Comparison of ENCODE assay signal across 25 cellular contexts in the genomic region with DNA sequence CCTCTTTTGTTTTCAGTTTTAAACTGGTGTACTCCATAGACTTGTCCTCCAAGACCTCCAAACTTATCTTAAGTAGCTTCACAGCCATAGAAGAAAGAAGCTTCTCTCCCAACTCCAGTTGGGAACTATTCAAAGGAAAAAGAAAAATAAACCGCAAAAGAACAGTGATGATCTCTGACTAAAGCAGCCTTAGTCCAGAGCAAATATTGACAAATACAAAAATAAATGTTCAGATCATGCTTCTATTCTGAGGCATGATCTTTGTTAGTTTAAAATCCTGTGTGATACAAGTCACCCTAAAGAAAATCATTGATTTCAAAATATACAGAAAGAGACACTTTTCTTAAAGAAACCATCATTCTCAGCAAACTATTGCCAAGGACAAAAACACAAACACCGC.
DNase-seq lines count a peak whose midpoint lies in the region; ATAC-seq, FAIRE-seq and TF ChIP-seq lines count a peak whose summit lies in the region.
"Had no signal": no experiment of that assay in that cellular context is flagged by ENCODE, and none has a peak within 500 bp of the region (broad histone marks: within the 10 kb centered on the region; RNA-seq: fewer than 3 reads in every experiment).

No MANE protein-coding gene starts in this region.

- DNase-seq in right lobe of liver (no peak), HepG2 (ENCODE audit: low spot score) (no peak), thoracic aorta (ENCODE audit: low spot score) (no peak), SHP77 treated with DMSO at 0.1 percent for 48 hours (lab: John Stamatoyannopoulos, UW) (no peak)
- DNase-seq: 8988T; ACHN; AML-193; BE2C; CD4-positive, alpha-beta T cell; CD8-positive, alpha-beta memory T cell; DMS 273 treated with DMSO at 0.1 percent for 48 hours; DND-41; GM23248; H7; HCEC 1CT had no signal

- H3K4me1 ChIP-seq in right lobe of liver, result no peaks in the 10 kb centered on the region
- H3K4me1 ChIP-seq in HepG2 (ENCODE audit: insufficient read depth, low read length), result no peaks in the 10 kb centered on the region
- peaks cover 3 to 19% of the 10 kb centered on the region in 2 donors for H3K4me1 ChIP-seq in thoracic aorta (ENCODE audit: control insufficient read depth in 1 of 2, low read depth in 2 of 2)
- H3K4me1 ChIP-seq: A549; BE2C; BLaER1 treated with 17β-estradiol and CSF1 and Interleukin-3, amounts not matched to agents 10 nM and 100 nM had no signal

- H2AFZ ChIP-seq in HepG2 (ENCODE audit: low read length), result no peak overlapping the region
- H2AFZ ChIP-seq: GM23248 had no signal

- no peaks in the 10 kb centered on the region for H4K20me1 ChIP-seq in HepG2 (ENCODE audit: insufficient read depth, low read length)
- H4K20me1 ChIP-seq: BLaER1 treated with 17β-estradiol and CSF1 and Interleukin-3, amounts not matched to agents 10 nM and 100 nM had no signal

- H3K27me3 ChIP-seq in right lobe of liver, result no peaks in the 10 kb centered on the region
- no peaks in the 10 kb centered on the region for H3K27me3 ChIP-seq in HepG2 (ENCODE audit: control insufficient read depth in 1 of 2, insufficient read depth in 2 of 2, low read length in 2 of 2)
- H3K27me3 ChIP-seq in thoracic aorta (replicated peaks; ENCODE audit: insufficient read depth), result no peaks in the 10 kb centered on the region
- H3K27me3 ChIP-seq: BE2C; BLaER1 treated with 17β-estradiol and CSF1 and Interleukin-3, amounts not matched to agents 10 nM and 100 nM had no signal

- H3K79me2 ChIP-seq in HepG2 (ENCODE audit: insufficient read depth, low read length), result no peaks in the 10 kb centered on the region

- TF ChIP-seq EP300 in HepG2 (IDR thresholded peaks at IDR 0.05; ENCODE audit: low read depth in 2 of 2, low read length in 2 of 2) (no peak), HepG2 (CRISPR knock-in tag; IDR thresholded peaks at IDR 0.05; ENCODE audit: borderline replicate concordance) (no peak)

- ATAC-seq in right lobe of liver, result peak in 3 of 4 donors; percentile 47 to 90 (median 60)
- no peak for ATAC-seq in HepG2
- ATAC-seq in thoracic aorta (ENCODE audit: insufficient number of reproducible peaks, low FRiP score, low read depth), result peak; percentile 40
- ATAC-seq in HG03175 (IDR thresholded peaks at IDR 0.05; ENCODE audit: unreplicated experiment), result no peak
- no peak for ATAC-seq in HG03460 (IDR thresholded peaks at IDR 0.05; ENCODE audit: unreplicated experiment)
- ATAC-seq: A549 had no signal

- in situ Hi-C loops in HepG2 (cut with HindIII; ENCODE audit: extremely low pct_ligation_motif_present, low pct_unique_long_range_greater_than_20kb), result no loop called here

- no peak overlapping the region for H3K4me2 ChIP-seq in HepG2 (ENCODE audit: low read depth, low read length)
- H3K4me2 ChIP-seq: A549; BLaER1 treated with 17β-estradiol and CSF1 and Interleukin-3, amounts not matched to agents 10 nM and 100 nM had no signal

- TF ChIP-seq POLR2A in right lobe of liver (IDR thresholded peaks at IDR 0.05) (no peak), HepG2 (IDR thresholded peaks at IDR 0.05; ENCODE audit: insufficient read depth in 1 of 2, low read depth in 2 of 2, low read length in 2 of 2) (no peak)

- no peaks in the 10 kb centered on the region for H3K36me3 ChIP-seq in right lobe of liver
- H3K36me3 ChIP-seq in HepG2 (replicated peaks in 1 of 2; ENCODE audit: control insufficient read depth in 1 of 2, insufficient read depth in 2 of 2, low read length in 2 of 2), result no peaks in the 10 kb centered on the region
- H3K36me3 ChIP-seq in thoracic aorta, result no peaks in the 10 kb centered on the region
- H3K36me3 ChIP-seq: BE2C; BLaER1 treated with 17β-estradiol and CSF1 and Interleukin-3, amounts not matched to agents 10 nM and 100 nM had no signal

- H3K27ac ChIP-seq in right lobe of liver (no peak overlapping the region), HepG2 (ENCODE audit: extremely low read length, insufficient read depth, low read length) (no peak overlapping the region), VCaP (peak overlapping the region; percentile 49), thoracic aorta (peak overlapping the region; percentile 22 to 53)
- H3K27ac ChIP-seq: A549; BLaER1 treated with 17β-estradiol and CSF1 and Interleukin-3, amounts not matched to agents 10 nM and 100 nM; GM23248 had no signal

- CTCF ChIA-PET in HepG2 (lab: Yijun Ruan, JAX; ENCODE audit: low intra/inter-chr PET ratio, low total read pairs), result no interaction called here

- no peak overlapping the region for H3K4me3 ChIP-seq in right lobe of liver
- H3K4me3 ChIP-seq in HepG2 (replicated peaks in 1 of 3; ENCODE audit: insufficient read depth in 1 of 3, low read depth in 2 of 3, low read length in 3 of 3), result no peak overlapping the region
- H3K4me3 ChIP-seq in thoracic aorta, result no peak overlapping the region
- H3K4me3 ChIP-seq: A549; BLaER1 treated with 17β-estradiol and CSF1 and Interleukin-3, amounts not matched to agents 10 nM and 100 nM; GM23248 had no signal

- H3K9ac ChIP-seq in HepG2 (ENCODE audit: insufficient read depth, low read depth, low read length), result no peak overlapping the region
- H3K9ac ChIP-seq: BLaER1 treated with 17β-estradiol and CSF1 and Interleukin-3, amounts not matched to agents 10 nM and 100 nM; GM23248 had no signal

- no peak for TF ChIP-seq CTCF in right lobe of liver (IDR thresholded peaks at IDR 0.05)
- no peak for TF ChIP-seq CTCF in HepG2 (CRISPR knock-in tag; IDR thresholded peaks at IDR 0.05)
- TF ChIP-seq CTCF in VCaP (conservative IDR thresholded peaks at IDR 0.05), result no peak
- TF ChIP-seq CTCF in thoracic aorta (IDR thresholded peaks at IDR 0.05), result no peak

- intact Hi-C loops in right lobe of liver (cut with DNase I), result no loop called here
- intact Hi-C loops in HepG2 (cut with micrococcal nuclease; ENCODE audit: unreplicated experiment), result no loop called here

- BruUV-seq in HepG2 (replicated peaks; lab: Mats Ljungman, UMichigan), result no TSS peak

- H3K9me3 ChIP-seq in right lobe of liver (no peaks in the 10 kb centered on the region), HepG2 (ENCODE audit: low read length) (no peaks in the 10 kb centered on the region), thoracic aorta (no peaks in the 10 kb centered on the region)
- H3K9me3 ChIP-seq: A549, BE2C had no signal

- POLR2A ChIA-PET in HepG2 (lab: Yijun Ruan, JAX), result no interaction called here

- FAIRE-seq in HepG2 (lab: Jason Lieb, UNC) (no peak), islet of Langerhans (lab: Jason Lieb, UNC) (peak; percentile 62)
- FAIRE-seq: A549, D721Med, G401.6, GM12892, H1 had no signal

- no peak for TF ChIP-seq RAD21 in HepG2 (CRISPR knock-in tag; IDR thresholded peaks at IDR 0.05)

- WGBS in right lobe of liver (ENCODE audit: insufficient coverage, low coverage, low lambda C conversion rate, missing lambda C conversion rate), result 61% methylated on average over 2 of the region's 2 CpGs
- WGBS in HepG2 (ENCODE audit: low lambda C conversion rate), result 16% methylated on average over 2 of the region's 2 CpGs

TF ChIP-seq in HepG2, 621 proteins besides CTCF, POLR2A, EP300 and RAD21 (continues in another document):
- TF ChIP-seq SRF (IDR thresholded peaks at IDR 0.05; ENCODE audit: low read depth, low read length) (no peak), HOMEZ (CRISPR knock-in tag; IDR thresholded peaks at IDR 0.05; ENCODE audit: low read depth) (no peak), ZNF292 (CRISPR knock-in tag; IDR thresholded peaks at IDR 0.05; ENCODE audit: borderline replicate concordance, low read depth) (no peak), HNRNPK (IDR thresholded peaks at IDR 0.05; ENCODE audit: low read depth, low read length, poor library complexity, severe bottlenecking) (no peak), AKNA (CRISPR knock-in tag; IDR thresholded peaks at IDR 0.05; ENCODE audit: borderline replicate concordance) (no peak), ZKSCAN5 (CRISPR knock-in tag; IDR thresholded peaks at IDR 0.05) (no peak)

Comparison
In these comparisons a context has a peak if more than half of its experiments do, and no peak if none do; other contexts are left out.
1. ATAC-seq: peak in right lobe of liver (3 of 4) and thoracic aorta (single experiment); none in HepG2 (single experiment), HG03175 (single experiment) and HG03460 (single experiment).
2. H3K27ac ChIP-seq: peak in VCaP (single experiment) and thoracic aorta (2 of 2); none in right lobe of liver (0 of 3) and HepG2 (single experiment).